In the genomic region with DNA sequence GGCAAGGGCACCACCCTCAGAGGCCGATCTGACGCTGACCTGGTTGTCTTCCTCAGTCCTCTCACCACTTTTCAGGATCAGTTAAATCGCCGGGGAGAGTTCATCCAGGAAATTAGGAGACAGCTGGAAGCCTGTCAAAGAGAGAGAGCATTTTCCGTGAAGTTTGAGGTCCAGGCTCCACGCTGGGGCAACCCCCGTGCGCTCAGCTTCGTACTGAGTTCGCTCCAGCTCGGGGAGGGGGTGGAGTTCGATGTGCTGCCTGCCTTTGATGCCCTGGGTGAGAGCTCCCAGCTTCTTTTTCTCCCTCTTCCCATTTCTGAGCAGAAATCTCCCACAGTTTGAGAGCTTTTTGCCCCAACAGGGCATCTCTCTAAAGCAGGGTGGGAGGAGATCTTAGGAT, we compare ENCODE assay signal across 1 cellular context.
TF ChIP-seq lines count a peak whose summit lies in the region.

No MANE protein-coding gene starts in this region.

TF ChIP-seq in H1, 55 proteins besides CTCF, POLR2A, EP300 and RAD21:
- TF ChIP-seq KDM4A (IDR thresholded peaks at IDR 0.05; ENCODE audit: low read depth, low read length, severe bottlenecking) (no peak), SP1 (IDR thresholded peaks at IDR 0.05; ENCODE audit: low read depth, low read length) (no peak), RFX5 (IDR thresholded peaks at IDR 0.05; ENCODE audit: borderline replicate concordance, low read depth, low read length) (no peak), NRF1 (IDR thresholded peaks at IDR 0.05; ENCODE audit: low read depth, low read length) (no peak), RNF2 (IDR thresholded peaks at IDR 0.05; ENCODE audit: borderline replicate concordance, low read depth, low read length, missing control alignments, poor library complexity, severe bottlenecking) (no peak)
- TF ChIP-seq, protein P1, sequence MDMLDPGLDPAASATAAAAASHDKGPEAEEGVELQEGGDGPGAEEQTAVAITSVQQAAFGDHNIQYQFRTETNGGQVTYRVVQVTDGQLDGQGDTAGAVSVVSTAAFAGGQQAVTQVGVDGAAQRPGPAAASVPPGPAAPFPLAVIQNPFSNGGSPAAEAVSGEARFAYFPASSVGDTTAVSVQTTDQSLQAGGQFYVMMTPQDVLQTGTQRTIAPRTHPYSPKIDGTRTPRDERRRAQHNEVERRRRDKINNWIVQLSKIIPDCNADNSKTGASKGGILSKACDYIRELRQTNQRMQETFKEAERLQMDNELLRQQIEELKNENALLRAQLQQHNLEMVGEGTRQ (IDR thresholded peaks at IDR 0.05; ENCODE audit: low read length): no peak
